20 cellular contexts compared by ENCODE assay signal in the genomic region with DNA sequence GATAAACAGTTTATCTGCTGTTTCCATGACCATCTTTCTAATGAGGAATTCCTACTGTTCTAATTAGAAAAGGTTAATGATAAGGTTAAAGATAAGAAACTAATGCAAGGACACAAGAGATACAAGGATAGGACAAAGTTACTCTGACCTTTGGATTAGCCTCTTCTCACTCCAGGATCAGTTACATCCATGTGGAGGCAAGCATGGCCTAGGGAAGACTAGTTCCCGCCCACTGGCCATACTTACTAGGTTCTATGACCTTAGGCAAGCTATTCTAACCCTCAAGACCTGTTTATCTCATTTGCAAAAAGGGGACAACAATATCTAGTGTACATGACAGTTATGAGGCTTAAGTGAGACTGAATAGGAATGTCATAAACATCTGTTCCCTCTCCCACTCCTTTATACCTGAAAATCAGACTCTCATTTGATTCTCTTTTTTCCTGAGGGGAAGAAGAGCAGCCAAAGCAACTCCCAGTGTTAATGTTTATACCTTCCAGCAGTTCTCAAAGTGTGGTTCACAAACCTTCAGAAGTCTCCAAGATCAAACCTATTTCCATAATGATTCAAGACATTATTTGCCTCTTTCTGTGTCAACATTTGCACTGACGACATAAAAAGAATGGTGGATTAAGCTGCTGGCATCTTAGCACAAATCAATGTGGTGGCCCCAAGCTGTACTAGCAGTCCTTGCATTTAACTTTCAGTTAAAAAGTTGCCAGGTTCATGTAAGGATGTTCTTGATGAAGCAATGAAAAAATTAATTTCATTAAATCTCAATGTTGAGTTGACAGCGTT.
"Had no signal": no experiment of that assay in that cellular context is flagged by ENCODE, and none has a peak within 500 bp of the region (broad histone marks: within the 10 kb centered on the region; RNA-seq: fewer than 3 reads in every experiment).

No MANE protein-coding gene starts in this region.

- H3K9me3 Mint-ChIP-seq: activated naive CD8-positive, alpha-beta T cell treated with anti-CD3 and anti-CD28 coated beads for 36 hours; activated T-cell treated with anti-CD3 and anti-CD28 coated beads, Interleukin-2, amount 50 U/mL, for 24 hours; naive thymus-derived CD8-positive, alpha-beta T cell had no signal

- ATAC-seq: activated CD4-positive, CD25-positive, alpha-beta regulatory T cell treated with anti-CD3 and anti-CD28 coated beads, Interleukin-2, amount 50 U/mL, for 24 hours; left cardiac atrium; mucosa of descending colon; naive thymus-derived CD8-positive, alpha-beta T cell; sciatic nerve had no signal

- H3K27ac ChIP-seq: breast epithelium, dorsolateral prefrontal cortex, esophagus muscularis mucosa, psoas muscle, transverse colon had no signal

- H3K27ac Mint-ChIP-seq: activated naive CD8-positive, alpha-beta T cell treated with anti-CD3 and anti-CD28 coated beads for 36 hours; activated T-cell treated with anti-CD3 and anti-CD28 coated beads, Interleukin-2, amount 50 U/mL, for 24 hours had no signal

- H3K4me3 Mint-ChIP-seq: activated naive CD8-positive, alpha-beta T cell treated with anti-CD3 and anti-CD28 coated beads for 36 hours; activated T-cell treated with anti-CD3 and anti-CD28 coated beads, Interleukin-2, amount 50 U/mL, for 24 hours; naive thymus-derived CD8-positive, alpha-beta T cell had no signal

- H3K4me1 ChIP-seq: breast epithelium had no signal

- DNase-seq: activated effector memory CD4-positive, alpha-beta T cell treated with anti-CD3 and anti-CD28 coated beads, Interleukin-2, amount 50 U/mL, for 16 hours; activated naive CD8-positive, alpha-beta T cell treated with anti-CD3 and anti-CD28 coated beads for 36 hours; activated T-cell treated with anti-CD3 and anti-CD28 coated beads, Interleukin-2, amount 50 U/mL, for 24 hours; dorsolateral prefrontal cortex; glutamatergic neuron; left cardiac atrium; mucosa of descending colon; naive thymus-derived CD8-positive, alpha-beta T cell; nucleus accumbens; psoas muscle; stimulated activated CD4-positive, alpha-beta T cell treated with anti-CD3 and anti-CD28 coated beads, Interleukin-2, amount 100 ng/mL, for 24 hours; stimulated activated naive CD4-positive, alpha-beta T cell; substantia nigra; T-helper 2 cell; transverse colon had no signal

- H3K4me3 ChIP-seq: breast epithelium, dorsolateral prefrontal cortex, esophagus muscularis mucosa, mucosa of descending colon, psoas muscle, transverse colon had no signal

- H3K9me3 ChIP-seq: breast epithelium, esophagus muscularis mucosa, mucosa of descending colon, psoas muscle, transverse colon had no signal

- FAIRE-seq: TTC549 had no signal

- H3K36me3 ChIP-seq: breast epithelium, esophagus muscularis mucosa, transverse colon had no signal

- H3K27me3 Mint-ChIP-seq: activated naive CD8-positive, alpha-beta T cell treated with anti-CD3 and anti-CD28 coated beads for 36 hours; activated T-cell treated with anti-CD3 and anti-CD28 coated beads, Interleukin-2, amount 50 U/mL, for 24 hours; naive thymus-derived CD8-positive, alpha-beta T cell had no signal

- H3K27me3 ChIP-seq: breast epithelium, dorsolateral prefrontal cortex, esophagus muscularis mucosa, transverse colon had no signal
